In the genomic region with DNA sequence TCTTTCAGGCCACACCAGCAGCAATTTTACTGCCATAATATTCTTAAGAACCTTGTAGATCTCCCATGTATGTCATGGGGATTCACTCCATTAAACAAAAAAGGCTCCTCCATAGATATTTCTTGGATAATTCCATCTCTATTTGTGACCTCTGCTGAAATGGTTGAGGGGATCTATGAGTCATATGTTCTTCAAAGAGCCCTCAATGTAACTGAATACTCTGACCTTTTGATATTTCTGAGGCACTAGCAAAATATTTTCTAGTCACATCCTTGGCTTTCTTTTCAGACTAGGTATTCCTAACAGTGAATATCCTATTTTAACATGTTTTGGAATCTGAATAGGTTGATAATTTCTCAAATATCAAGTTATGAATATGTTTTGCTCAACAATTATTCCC, we compare ENCODE assay signal across 23 cellular contexts. TPM values are rescaled to one million over a fixed set of nuclear protein-coding genes. Genes with fewer than 3 reads are reported as not detected.
DNase-seq lines count a peak whose midpoint lies in the region; ATAC-seq and TF ChIP-seq lines count a peak whose summit lies in the region.
"Had no signal": no experiment of that assay in that cellular context is flagged by ENCODE, and none has a peak within 500 bp of the region (broad histone marks: within the 10 kb centered on the region; RNA-seq: fewer than 3 reads in every experiment).

No MANE protein-coding gene starts in this region.

- no peak for TF ChIP-seq CTCF in CD4-positive, alpha-beta T cell (IDR thresholded peaks at IDR 0.05)
- no peak for TF ChIP-seq CTCF in CD8-positive, alpha-beta T cell (IDR thresholded peaks at IDR 0.05)
- no peak for TF ChIP-seq CTCF in lower leg skin (IDR thresholded peaks at IDR 0.05)

- peaks cover 46% of the 10 kb centered on the region for H3K4me1 Mint-ChIP-seq in CD4-positive, alpha-beta T cell (ENCODE audit: low read depth)
- peaks cover 63% of the 10 kb centered on the region for H3K4me1 Mint-ChIP-seq in CD8-positive, alpha-beta T cell (ENCODE audit: low read depth)
- H3K4me1 Mint-ChIP-seq in T-helper 17 cell = peaks cover 8% of the 10 kb centered on the region
- peaks cover 70% of the 10 kb centered on the region for H3K4me1 Mint-ChIP-seq in activated naive CD8-positive, alpha-beta T cell treated with anti-CD3 and anti-CD28 coated beads, Interleukin-2, amount 50 U/mL, for 24 hours

- no peak overlapping the region for H3K4me3 Mint-ChIP-seq in CD4-positive, alpha-beta T cell
- peak overlapping the region; percentile 9 for H3K4me3 Mint-ChIP-seq in CD8-positive, alpha-beta T cell
- no peak overlapping the region for H3K4me3 Mint-ChIP-seq in T-helper 17 cell
- peak overlapping the region; percentile 99 for H3K4me3 Mint-ChIP-seq in activated naive CD8-positive, alpha-beta T cell treated with anti-CD3 and anti-CD28 coated beads, Interleukin-2, amount 50 U/mL, for 24 hours
- H3K4me3 Mint-ChIP-seq: IgD-negative memory B cell had no signal

- no peak overlapping the region for H3K27ac ChIP-seq in CD4-positive, alpha-beta T cell (ENCODE audit: low read depth, low read length)
- H3K27ac ChIP-seq in CD8-positive, alpha-beta T cell (ENCODE audit: low read depth, low read length) = no peak overlapping the region
- H3K27ac ChIP-seq: BLaER1, Peyer's patch, SJCRH30 had no signal

- H3K4me3 ChIP-seq in CD8-positive, alpha-beta T cell (ENCODE audit: low read depth, low read length) = no peak overlapping the region
- H3K4me3 ChIP-seq in lower leg skin (ENCODE audit: low read depth, poor library complexity, severe bottlenecking) = no peak overlapping the region
- H3K4me3 ChIP-seq: BLaER1, Peyer's patch, SJCRH30 had no signal

- CTCF ChIA-PET in CD4-positive, alpha-beta T cell (lab: Charles Lee) = interaction anchor here (1.6 kb wide), 1 partner anchor 94 kb away, joined by 5 read pairs; no protein-coding TSS in a partner anchor
- CTCF ChIA-PET in CD8-positive, alpha-beta T cell (lab: Charles Lee) = interaction anchor here (0.7 to 10.1 kb wide), 3 partner anchors 47 to 94 kb away, joined by 3 to 151 read pairs (median 116); no protein-coding TSS in a partner anchor

- no peaks in the 10 kb centered on the region for H3K36me3 ChIP-seq in CD8-positive, alpha-beta T cell (ENCODE audit: insufficient read depth, low read length)
- H3K36me3 ChIP-seq: BLaER1, Peyer's patch, SJCRH30 had no signal

- peaks cover 72% of the 10 kb centered on the region for H3K36me3 Mint-ChIP-seq in CD4-positive, alpha-beta T cell (ENCODE audit: low read depth)
- H3K36me3 Mint-ChIP-seq in CD8-positive, alpha-beta T cell = peaks cover 72% of the 10 kb centered on the region
- H3K36me3 Mint-ChIP-seq in T-helper 17 cell (ENCODE audit: low read depth) = no peaks in the 10 kb centered on the region
- H3K36me3 Mint-ChIP-seq in activated naive CD8-positive, alpha-beta T cell treated with anti-CD3 and anti-CD28 coated beads, Interleukin-2, amount 50 U/mL, for 24 hours (ENCODE audit: low read depth) = peaks cover 46% of the 10 kb centered on the region
- H3K36me3 Mint-ChIP-seq: IgD-negative memory B cell had no signal

- no peak for DNase-seq in CD4-positive, alpha-beta T cell
- DNase-seq in CD8-positive, alpha-beta T cell = no peak
- DNase-seq in T-helper 17 cell = no peak
- DNase-seq in activated naive CD8-positive, alpha-beta T cell treated with anti-CD3 and anti-CD28 coated beads, Interleukin-2, amount 50 U/mL, for 24 hours = no peak
- no peak for DNase-seq in lower leg skin (ENCODE audit: low spot score in 2 of 2)
- no peak for DNase-seq in activated T-cell treated with anti-CD3 and anti-CD28 coated beads, Interleukin-2, amount 50 U/mL, for 48 hours
- DNase-seq: Calu3; CD4-positive, alpha-beta memory T cell; DMS153; GDM1; Karpas-422; MV-4-11; NCI-H1417; NCI-H1694 treated with DMSO at 0.1 percent for 48 hours; NCI-H2081 treated with DMSO at 0.1 percent for 48 hours; NCI-H2171 treated with DMSO at 0.1 percent for 48 hours; NCI-H524 treated with DMSO at 0.1 percent for 48 hours; NCI-H82; Peyer's patch; SJCRH30 had no signal

- H3K27me3 Mint-ChIP-seq in CD4-positive, alpha-beta T cell = no peaks in the 10 kb centered on the region
- no peaks in the 10 kb centered on the region for H3K27me3 Mint-ChIP-seq in CD8-positive, alpha-beta T cell (ENCODE audit: low read depth)
- no peaks in the 10 kb centered on the region for H3K27me3 Mint-ChIP-seq in T-helper 17 cell
- H3K27me3 Mint-ChIP-seq in activated naive CD8-positive, alpha-beta T cell treated with anti-CD3 and anti-CD28 coated beads, Interleukin-2, amount 50 U/mL, for 24 hours = no peaks in the 10 kb centered on the region

- H3K9me3 Mint-ChIP-seq in CD4-positive, alpha-beta T cell = peaks cover 23% of the 10 kb centered on the region
- H3K9me3 Mint-ChIP-seq in CD8-positive, alpha-beta T cell = peaks cover 35% of the 10 kb centered on the region
- H3K9me3 Mint-ChIP-seq in activated naive CD8-positive, alpha-beta T cell treated with anti-CD3 and anti-CD28 coated beads, Interleukin-2, amount 50 U/mL, for 24 hours = peaks cover 19% of the 10 kb centered on the region

- H3K27ac Mint-ChIP-seq in CD4-positive, alpha-beta T cell = peak overlapping the region; percentile 32
- H3K27ac Mint-ChIP-seq in CD8-positive, alpha-beta T cell = peak overlapping the region; percentile 78
- peak overlapping the region; percentile 53 for H3K27ac Mint-ChIP-seq in T-helper 17 cell
- peak overlapping the region; percentile 93 for H3K27ac Mint-ChIP-seq in activated naive CD8-positive, alpha-beta T cell treated with anti-CD3 and anti-CD28 coated beads, Interleukin-2, amount 50 U/mL, for 24 hours
- H3K27ac Mint-ChIP-seq: IgD-negative memory B cell had no signal

- H3K4me1 ChIP-seq in CD8-positive, alpha-beta T cell (ENCODE audit: insufficient read depth, low read length) = peaks cover 10% of the 10 kb centered on the region
- H3K4me1 ChIP-seq: BLaER1, SJCRH30 had no signal

- intact Hi-C loops in CD4-positive, alpha-beta T cell (cut with DNase I, micrococcal nuclease) = no loop called here
- intact Hi-C loops in CD8-positive, alpha-beta T cell (cut with DNase I, micrococcal nuclease) = no loop called here
- intact Hi-C loops in lower leg skin (cut with DNase I; ENCODE audit: low total_unique reads) = no loop called here

- no peaks in the 10 kb centered on the region for H3K27me3 ChIP-seq in CD4-positive, alpha-beta T cell (ENCODE audit: control insufficient read depth, insufficient read depth, low read length)
- H3K27me3 ChIP-seq in CD8-positive, alpha-beta T cell (ENCODE audit: insufficient read depth, low read length) = no peaks in the 10 kb centered on the region
- H3K27me3 ChIP-seq: SJCRH30 had no signal

- TF ChIP-seq POLR2A in lower leg skin (IDR thresholded peaks at IDR 0.05) = no peak

- POLR2A ChIA-PET in CD4-positive, alpha-beta T cell (lab: Charles Lee) = interaction anchor here (0.7 to 2.4 kb wide), 3 partner anchors 12 to 23 kb away, joined by 3 to 8 read pairs (median 5); no protein-coding TSS in a partner anchor
- POLR2A ChIA-PET in CD8-positive, alpha-beta T cell (lab: Charles Lee) = interaction anchor here (0.7 to 1.4 kb wide), 4 partner anchors 9 to 117 kb away, joined by 3 to 4 read pairs (median 4); no protein-coding TSS in a partner anchor

- peaks cover 20% of the 10 kb centered on the region for H3K9me3 ChIP-seq in CD4-positive, alpha-beta T cell (ENCODE audit: control insufficient read depth, low read length)
- peaks cover 5% of the 10 kb centered on the region for H3K9me3 ChIP-seq in CD8-positive, alpha-beta T cell (ENCODE audit: low read length)
- peaks cover 3% of the 10 kb centered on the region for H3K9me3 ChIP-seq in T-helper 17 cell (ENCODE audit: control insufficient read depth, low read length, poor library complexity, severe bottlenecking)
- H3K9me3 ChIP-seq: BLaER1, Peyer's patch, SJCRH30 had no signal

- ATAC-seq in CD4-positive, alpha-beta T cell (ENCODE audit: poor library complexity) = no peak
- no peak for ATAC-seq in CD8-positive, alpha-beta T cell
- ATAC-seq in T-helper 17 cell (no peak), GM21737 (IDR thresholded peaks at IDR 0.05; ENCODE audit: unreplicated experiment) (no peak)
- peak; percentile 68 for ATAC-seq in activated naive CD8-positive, alpha-beta T cell treated with anti-CD3 and anti-CD28 coated beads, Interleukin-2, amount 50 U/mL, for 24 hours

RNA-seq across cellular contexts. Expression of gene NELL2, which starts 6.6 kb away (rescaled TPM):
- total RNA-seq in CD4-positive, alpha-beta T cell = 100 to 1,000 TPM; 142 to 147 TPM
- total RNA-seq in CD8-positive, alpha-beta T cell = 100 to 1,000 TPM; 384 to 390 TPM
- total RNA-seq in T-helper 17 cell (100 to 1,000 TPM in 1 of 2 donors, 10 to 100 TPM in 1; 62.5 to 110 TPM), lower leg skin (10 to 100 TPM in 3 of 4 donors, 1 to 10 TPM in 1; 2.6 to 32.3 (median 11.9) TPM)
- total RNA-seq: Calu3 had no signal

Comparison
In these comparisons a context has a peak if more than half of its experiments do, and no peak if none do; other contexts are left out.
1. H3K27ac Mint-ChIP-seq: peak in every context shown above with its lines; median percentile 93 in activated naive CD8-positive, alpha-beta T cell treated with anti-CD3 and anti-CD28 coated beads, Interleukin-2, amount 50 U/mL, for 24 hours; 78 in CD8-positive, alpha-beta T cell; 53 in T-helper 17 cell; 32 in CD4-positive, alpha-beta T cell.
2. H3K4me3 Mint-ChIP-seq: peak in CD8-positive, alpha-beta T cell (single experiment) and activated naive CD8-positive, alpha-beta T cell treated with anti-CD3 and anti-CD28 coated beads, Interleukin-2, amount 50 U/mL, for 24 hours (single experiment); none in CD4-positive, alpha-beta T cell (single experiment) and T-helper 17 cell (single experiment).